In the genomic region with DNA sequence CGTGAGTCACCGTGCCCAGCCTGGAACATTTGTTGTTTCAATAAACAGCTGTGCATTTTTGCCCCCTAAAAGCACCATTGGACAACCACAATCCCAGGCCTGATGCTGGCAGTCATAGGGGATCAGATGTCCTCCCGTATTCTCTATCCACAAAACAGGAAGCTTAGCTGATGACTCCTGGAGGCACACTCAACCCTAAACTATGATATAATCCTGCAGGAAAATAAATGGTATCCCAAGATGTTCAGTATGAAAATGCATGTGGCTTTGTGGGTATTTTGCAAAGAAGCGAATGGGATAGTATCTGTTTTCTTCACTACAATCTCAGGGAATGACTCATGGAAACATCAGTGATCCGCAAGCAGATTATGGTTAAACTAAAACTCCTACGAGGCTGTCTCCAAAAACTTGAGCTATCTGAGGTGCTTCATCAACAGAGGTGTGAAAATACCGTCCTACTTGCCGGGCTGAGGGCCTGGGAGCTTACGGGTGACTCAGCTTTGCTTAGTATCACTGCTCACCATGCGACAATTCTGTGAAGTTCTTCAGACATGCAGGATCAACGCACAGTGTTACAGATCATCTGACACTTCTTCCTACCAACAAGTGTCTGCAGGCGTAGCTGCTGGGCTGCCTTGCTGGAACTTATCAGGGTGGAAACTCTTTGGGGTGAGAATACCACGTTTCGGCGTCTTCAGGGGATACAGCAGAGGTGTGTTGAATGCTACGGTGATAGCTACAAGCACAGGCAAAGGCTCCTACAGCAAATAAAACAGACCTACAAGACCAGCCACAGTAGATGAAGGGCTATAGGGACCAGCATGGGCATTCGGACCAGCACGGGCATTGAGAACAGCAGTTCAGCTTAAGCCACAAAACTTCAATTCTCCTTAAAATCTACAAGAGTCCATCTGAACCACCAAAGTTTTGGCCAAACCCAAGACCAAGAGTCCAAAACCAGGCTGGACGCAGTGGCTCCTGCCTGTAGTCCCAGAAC, we compare ENCODE assay signal across 1 cellular context.
TF ChIP-seq lines count a peak whose summit lies in the region.

No MANE protein-coding gene starts in this region.

TF ChIP-seq in WTC11, 78 proteins besides CTCF, POLR2A, EP300 and RAD21 (continued from another document):
- TF ChIP-seq HMGXB4 (CRISPR knock-in tag; IDR thresholded peaks at IDR 0.05): no peak
- no peak for TF ChIP-seq PREB (CRISPR knock-in tag; IDR thresholded peaks at IDR 0.05; ENCODE audit: borderline replicate concordance)
- TF ChIP-seq CDX4 (CRISPR knock-in tag; IDR thresholded peaks at IDR 0.05; ENCODE audit: borderline replicate concordance): no peak
- no peak for TF ChIP-seq NFE2L1 (CRISPR knock-in tag; IDR thresholded peaks at IDR 0.05)
- no peak for TF ChIP-seq FOXK1 (CRISPR knock-in tag; IDR thresholded peaks at IDR 0.05)
- no peak for TF ChIP-seq AFF4 (CRISPR knock-in tag; IDR thresholded peaks at IDR 0.05; ENCODE audit: borderline replicate concordance)
- no peak for TF ChIP-seq FOXP1 (CRISPR knock-in tag; IDR thresholded peaks at IDR 0.05; ENCODE audit: borderline replicate concordance)
- TF ChIP-seq ETV6 (CRISPR knock-in tag; IDR thresholded peaks at IDR 0.05): no peak
